ENCODE assay signal across 25 cellular contexts in genomic region chr1:170296211-170296610, GRCh38.
"Had no signal": no experiment of that assay in that cellular context is flagged by ENCODE, and none has a peak within 500 bp of the region (broad histone marks: within the 10 kb centered on the region; RNA-seq: fewer than 3 reads in every experiment).

No MANE protein-coding gene starts in this region.

- H3K36me3 ChIP-seq: gastroesophageal sphincter, heart left ventricle, left lung, neural progenitor cell, prostate gland, right atrium auricular region, sigmoid colon, spleen, tibial artery had no signal

- H3K4me1 Mint-ChIP-seq: stimulated activated memory B cell treated with anti-CD40 and anti-IgM and Interleukin-4, amounts not matched to agents 10 μg/mL and 1 μg/mL and 100 μg/mL, for 72 hours had no signal

- ATAC-seq: gastroesophageal sphincter; heart left ventricle; left lung; naive thymus-derived CD4-positive, alpha-beta T cell; stimulated activated memory B cell treated with anti-CD40 and anti-IgM and Interleukin-4, amounts not matched to agents 10 μg/mL and 1 μg/mL and 100 μg/mL, for 72 hours; stimulated activated naive CD8-positive, alpha-beta T cell treated with anti-CD3 and anti-CD28 coated beads, Interleukin-15, Interleukin-2, amounts not matched to agents 100 U/mL and 50 U/mL, for 24 hours had no signal

- DNase-seq: dorsolateral prefrontal cortex; effector CD4-positive, alpha-beta T cell; foreskin keratinocyte; heart left ventricle; kidney; left lung; mesendoderm; midbrain; naive thymus-derived CD4-positive, alpha-beta T cell; sigmoid colon; spleen; stimulated activated CD4-positive, alpha-beta T cell treated with anti-CD3 and anti-CD28 coated beads, Interleukin-4, amount 100 ng/mL, for 4 hours; stimulated activated naive CD8-positive, alpha-beta T cell treated with anti-CD3 and anti-CD28 coated beads, Interleukin-15, Interleukin-2, amounts not matched to agents 100 U/mL and 50 U/mL, for 24 hours; substantia nigra; testis; tibial artery had no signal

- H3K79me2 ChIP-seq: hepatocyte had no signal

- H3K27me3 Mint-ChIP-seq: stimulated activated memory B cell treated with anti-CD40 and anti-IgM and Interleukin-4, amounts not matched to agents 10 μg/mL and 1 μg/mL and 100 μg/mL, for 72 hours; type B pancreatic cell had no signal

- H3K27ac Mint-ChIP-seq: naive thymus-derived CD4-positive, alpha-beta T cell; nephron; neural progenitor cell; stimulated activated memory B cell treated with anti-CD40 and anti-IgM and Interleukin-4, amounts not matched to agents 10 μg/mL and 1 μg/mL and 100 μg/mL, for 72 hours; type B pancreatic cell had no signal

- H3K4me3 ChIP-seq: dorsolateral prefrontal cortex, gastroesophageal sphincter, heart left ventricle, hepatocyte, left lung, neural progenitor cell, prostate gland, right atrium auricular region, sigmoid colon, skin epidermis, spleen, testis, tibial artery had no signal

- H3K9me3 ChIP-seq: gastroesophageal sphincter, prostate gland, sigmoid colon, testis, tibial artery had no signal

- H3K4me3 Mint-ChIP-seq: naive thymus-derived CD4-positive, alpha-beta T cell; nephron; neural progenitor cell; stimulated activated memory B cell treated with anti-CD40 and anti-IgM and Interleukin-4, amounts not matched to agents 10 μg/mL and 1 μg/mL and 100 μg/mL, for 72 hours; type B pancreatic cell had no signal

- H3K27me3 ChIP-seq: dorsolateral prefrontal cortex, gastroesophageal sphincter, heart left ventricle, hepatocyte, left lung, neural progenitor cell, right atrium auricular region, sigmoid colon, spleen, testis, tibial artery had no signal

- H2AFZ ChIP-seq: hepatocyte, neural progenitor cell had no signal

- H3K4me2 ChIP-seq: hepatocyte, neural progenitor cell had no signal

- H3K4me1 ChIP-seq: gastroesophageal sphincter, heart left ventricle, left lung, neural progenitor cell, prostate gland, right atrium auricular region, sigmoid colon, spleen, testis had no signal

- H3K27ac ChIP-seq: dorsolateral prefrontal cortex, foreskin keratinocyte, gastroesophageal sphincter, heart left ventricle, hepatocyte, left lung, neural progenitor cell, prostate gland, right atrium auricular region, sigmoid colon, spleen, testis, tibial artery had no signal

- H3K36me3 Mint-ChIP-seq: naive thymus-derived CD4-positive, alpha-beta T cell; neural progenitor cell; stimulated activated memory B cell treated with anti-CD40 and anti-IgM and Interleukin-4, amounts not matched to agents 10 μg/mL and 1 μg/mL and 100 μg/mL, for 72 hours; type B pancreatic cell had no signal

- H3K9me3 Mint-ChIP-seq: neural progenitor cell, type B pancreatic cell had no signal

- H3K9ac ChIP-seq: neural progenitor cell had no signal
